In genomic region chr20:8082025-8082424, GRCh38 we compare ENCODE assay signal across 11 cellular contexts. TPM values are rescaled to one million over a fixed set of nuclear protein-coding genes. Genes with fewer than 3 reads are reported as not detected.
DNase-seq lines count a peak whose midpoint lies in the region; TF ChIP-seq lines count a peak whose summit lies in the region.
"Had no signal": no experiment of that assay in that cellular context is flagged by ENCODE, and none has a peak within 500 bp of the region (broad histone marks: within the 10 kb centered on the region; RNA-seq: fewer than 3 reads in every experiment).

No MANE protein-coding gene starts in this region.

- in situ Hi-C loops in G401 (cut with HindIII; ENCODE audit: low sequenced_read_pairs): no loop called here

- no peak overlapping the region for H3K4me3 ChIP-seq in colonic mucosa

- H3K9ac ChIP-seq in colonic mucosa (ENCODE audit: low read depth in 2 of 2, low read length in 2 of 2): no peak overlapping the region

- no peak overlapping the region for H3K27ac ChIP-seq in 22Rv1
- H3K27ac ChIP-seq in RWPE1: no peak overlapping the region
- H3K27ac ChIP-seq in colonic mucosa: no peak overlapping the region

- H3K9me3 ChIP-seq in colonic mucosa: no peaks in the 10 kb centered on the region

- no peak for DNase-seq in GM10266 (ENCODE audit: extremely low spot score)
- DNase-seq in RWPE1 (ENCODE audit: low spot score): peak; percentile 21
- peak; percentile 1 for DNase-seq in germinal center (ENCODE audit: low spot score)
- DNase-seq in G401 (ENCODE audit: low spot score): no peak
- no peak for DNase-seq in activated CD8-positive, alpha-beta memory T cell treated with anti-CD3 and anti-CD28 coated beads for 24 hours
- no peak for DNase-seq in colonic mucosa
- no peak for DNase-seq in NCI-H510A (lab: John Stamatoyannopoulos, UW)
- DNase-seq: activated CD4-positive, alpha-beta T cell treated with anti-CD3 and anti-CD28 coated beads for 36 hours; activated naive CD8-positive, alpha-beta T cell treated with anti-CD3 and anti-CD28 coated beads, Interleukin-2, amount 50 U/mL, for 24 hours; OCI-M1 had no signal

- CTCF ChIA-PET in RWPE1 (lab: Yijun Ruan, JAX): interaction anchor here (0.5 to 1.1 kb wide), 3 partner anchors 13 to 644 kb away, joined by 3 to 5 read pairs (median 4); no protein-coding TSS in a partner anchor

- no peaks in the 10 kb centered on the region for H3K4me1 ChIP-seq in colonic mucosa

- POLR2A ChIA-PET in RWPE1 (lab: Yijun Ruan, JAX; ENCODE audit: low non-redundant PET): no interaction called here

- intact Hi-C loops in colonic mucosa (cut with DNase I): no loop called here

- no peaks in the 10 kb centered on the region for H3K36me3 ChIP-seq in colonic mucosa

- H3K27me3 ChIP-seq in colonic mucosa: no peaks in the 10 kb centered on the region

- TF ChIP-seq CTCF in 22Rv1 (IDR thresholded peaks at IDR 0.05): peak; percentile 53
- peak; percentile 7 for TF ChIP-seq CTCF in GM10266 (IDR thresholded peaks at IDR 0.05; ENCODE audit: control insufficient read depth, insufficient read depth, low read depth, missing control alignments)
- peak; percentile 43 for TF ChIP-seq CTCF in RWPE1 (conservative IDR thresholded peaks at IDR 0.05; ENCODE audit: low read depth)
- no peak for TF ChIP-seq CTCF in colonic mucosa (IDR thresholded peaks at IDR 0.05)

RNA-seq across cellular contexts. Expression of gene PLCB1, which starts 50.0 kb away (rescaled TPM):
- not detected in 2 replicates for total RNA-seq in G401 (2014; rRNA removed; shearing (Covaris generic))
- 1 to 10 TPM; 8.3 to 9.6 TPM for total RNA-seq in colonic mucosa

Comparison
In these comparisons a context has a peak if more than half of its experiments do, and no peak if none do; other contexts are left out.
1. DNase-seq: peak in RWPE1 (single experiment) and germinal center (single experiment); none in GM10266 (single experiment), G401 (single experiment), activated CD8-positive, alpha-beta memory T cell treated with anti-CD3 and anti-CD28 coated beads for 24 hours (single experiment), colonic mucosa (single experiment) and NCI-H510A (single experiment).